1 cellular context compared by ENCODE assay signal in the genomic region with DNA sequence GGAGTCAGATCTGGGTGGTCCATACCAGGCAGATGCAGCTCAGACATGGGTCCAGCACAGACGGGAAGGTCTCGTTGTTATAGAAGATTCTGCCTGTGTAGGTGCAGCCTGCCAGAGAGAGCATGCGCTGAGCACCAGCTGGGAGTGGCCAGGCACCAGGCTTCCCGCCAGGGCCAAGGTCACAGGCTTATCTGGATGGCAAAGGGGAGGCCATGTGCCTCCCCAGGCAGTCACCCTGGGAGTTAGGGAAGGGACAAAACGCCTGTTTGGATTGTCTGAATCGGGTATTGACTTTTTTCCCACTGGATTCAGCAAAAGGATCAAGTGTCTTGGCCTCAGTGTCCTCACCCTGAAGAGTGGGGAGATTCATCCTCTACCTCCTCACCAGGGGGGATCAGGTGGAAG.
TF ChIP-seq lines count a peak whose summit lies in the region.

No MANE protein-coding gene starts in this region.

TF ChIP-seq in HepG2, 621 proteins besides CTCF, POLR2A, EP300 and RAD21 (continued from another document and continues in another):
- TF ChIP-seq, protein P1, sequence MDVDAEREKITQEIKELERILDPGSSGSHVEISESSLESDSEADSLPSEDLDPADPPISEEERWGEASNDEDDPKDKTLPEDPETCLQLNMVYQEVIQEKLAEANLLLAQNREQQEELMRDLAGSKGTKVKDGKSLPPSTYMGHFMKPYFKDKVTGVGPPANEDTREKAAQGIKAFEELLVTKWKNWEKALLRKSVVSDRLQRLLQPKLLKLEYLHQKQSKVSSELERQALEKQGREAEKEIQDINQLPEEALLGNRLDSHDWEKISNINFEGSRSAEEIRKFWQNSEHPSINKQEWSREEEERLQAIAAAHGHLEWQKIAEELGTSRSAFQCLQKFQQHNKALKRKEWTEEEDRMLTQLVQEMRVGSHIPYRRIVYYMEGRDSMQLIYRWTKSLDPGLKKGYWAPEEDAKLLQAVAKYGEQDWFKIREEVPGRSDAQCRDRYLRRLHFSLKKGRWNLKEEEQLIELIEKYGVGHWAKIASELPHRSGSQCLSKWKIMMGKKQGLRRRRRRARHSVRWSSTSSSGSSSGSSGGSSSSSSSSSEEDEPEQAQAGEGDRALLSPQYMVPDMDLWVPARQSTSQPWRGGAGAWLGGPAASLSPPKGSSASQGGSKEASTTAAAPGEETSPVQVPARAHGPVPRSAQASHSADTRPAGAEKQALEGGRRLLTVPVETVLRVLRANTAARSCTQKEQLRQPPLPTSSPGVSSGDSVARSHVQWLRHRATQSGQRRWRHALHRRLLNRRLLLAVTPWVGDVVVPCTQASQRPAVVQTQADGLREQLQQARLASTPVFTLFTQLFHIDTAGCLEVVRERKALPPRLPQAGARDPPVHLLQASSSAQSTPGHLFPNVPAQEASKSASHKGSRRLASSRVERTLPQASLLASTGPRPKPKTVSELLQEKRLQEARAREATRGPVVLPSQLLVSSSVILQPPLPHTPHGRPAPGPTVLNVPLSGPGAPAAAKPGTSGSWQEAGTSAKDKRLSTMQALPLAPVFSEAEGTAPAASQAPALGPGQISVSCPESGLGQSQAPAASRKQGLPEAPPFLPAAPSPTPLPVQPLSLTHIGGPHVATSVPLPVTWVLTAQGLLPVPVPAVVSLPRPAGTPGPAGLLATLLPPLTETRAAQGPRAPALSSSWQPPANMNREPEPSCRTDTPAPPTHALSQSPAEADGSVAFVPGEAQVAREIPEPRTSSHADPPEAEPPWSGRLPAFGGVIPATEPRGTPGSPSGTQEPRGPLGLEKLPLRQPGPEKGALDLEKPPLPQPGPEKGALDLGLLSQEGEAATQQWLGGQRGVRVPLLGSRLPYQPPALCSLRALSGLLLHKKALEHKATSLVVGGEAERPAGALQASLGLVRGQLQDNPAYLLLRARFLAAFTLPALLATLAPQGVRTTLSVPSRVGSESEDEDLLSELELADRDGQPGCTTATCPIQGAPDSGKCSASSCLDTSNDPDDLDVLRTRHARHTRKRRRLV (CRISPR knock-in tag; IDR thresholded peaks at IDR 0.05), result no peak
- TF ChIP-seq ZNF737 (CRISPR knock-in tag; IDR thresholded peaks at IDR 0.05; ENCODE audit: borderline replicate concordance) (no peak), DZIP1 (CRISPR knock-in tag; IDR thresholded peaks at IDR 0.05) (no peak), RFX5 (IDR thresholded peaks at IDR 0.05; ENCODE audit: low read depth, low read length) (no peak), ZNF629 (CRISPR knock-in tag; conservative IDR thresholded peaks at IDR 0.05) (peak; percentile 85), FOXM1 (CRISPR knock-in tag; IDR thresholded peaks at IDR 0.05) (no peak), KDM6A (CRISPR knock-in tag; IDR thresholded peaks at IDR 0.05; ENCODE audit: low read depth) (no peak), ZNF816 (CRISPR knock-in tag; IDR thresholded peaks at IDR 0.05; ENCODE audit: borderline replicate concordance) (no peak; the same call in 1 of the 2 replicates), UBTF (CRISPR knock-in tag; IDR thresholded peaks at IDR 0.05) (no peak; the same call in 1 of the 2 replicates), KAT8 (CRISPR knock-in tag; IDR thresholded peaks at IDR 0.05) (0 out of 2 replicates have a peak, but pooled peaks have one; percentile 23), SRSF9 (IDR thresholded peaks at IDR 0.05; ENCODE audit: borderline replicate concordance, insufficient read depth, low read depth, low read length, poor library complexity, severe bottlenecking) (no peak), DPF2 (CRISPR knock-in tag; IDR thresholded peaks at IDR 0.05; ENCODE audit: borderline replicate concordance, low read depth) (no peak), RFX3 (CRISPR knock-in tag; IDR thresholded peaks at IDR 0.05) (no peak), ZNF766 (CRISPR knock-in tag; IDR thresholded peaks at IDR 0.05; ENCODE audit: borderline replicate concordance) (no peak), ZNF670 (CRISPR knock-in tag; IDR thresholded peaks at IDR 0.05; ENCODE audit: borderline replicate concordance) (no peak), MED8 (CRISPR knock-in tag; IDR thresholded peaks at IDR 0.05; ENCODE audit: insufficient replicate concordance) (no peak), HMGA1 (CRISPR knock-in tag; conservative IDR thresholded peaks at IDR 0.05) (no peak), ZNF264 (CRISPR knock-in tag; IDR thresholded peaks at IDR 0.05) (peak; percentile 65; the same call in 1 of the 2 replicates), ZBTB37 (CRISPR knock-in tag; IDR thresholded peaks at IDR 0.05) (peak; percentile 41; the same call in 1 of the 2 replicates), ZNF570 (CRISPR knock-in tag; IDR thresholded peaks at IDR 0.05; ENCODE audit: borderline replicate concordance) (no peak), ELK4 (CRISPR knock-in tag; IDR thresholded peaks at IDR 0.05; ENCODE audit: borderline replicate concordance) (no peak), ZFYVE20 (CRISPR knock-in tag; IDR thresholded peaks at IDR 0.05; ENCODE audit: borderline replicate concordance, low read depth) (no peak), ZNF891 (CRISPR knock-in tag; IDR thresholded peaks at IDR 0.05) (no peak), ARID2 (CRISPR knock-in tag; IDR thresholded peaks at IDR 0.05; ENCODE audit: borderline replicate concordance) (no peak), SMARCE1 (IDR thresholded peaks at IDR 0.05; ENCODE audit: borderline replicate concordance) (no peak), SP5 (CRISPR knock-in tag; IDR thresholded peaks at IDR 0.05; ENCODE audit: borderline replicate concordance, low read depth) (peak; percentile 63; the same call in 1 of the 2 replicates), SKI (IDR thresholded peaks at IDR 0.05; ENCODE audit: partially characterized antibody) (peak; percentile 46), ZNF160 (CRISPR knock-in tag; IDR thresholded peaks at IDR 0.05) (0 out of 2 replicates have a peak, but pooled peaks have one; percentile 33), ZNF143 (CRISPR knock-in tag; IDR thresholded peaks at IDR 0.05) (no peak), ZNF615 (CRISPR knock-in tag; IDR thresholded peaks at IDR 0.05; ENCODE audit: borderline replicate concordance) (no peak), SMARCC2 (IDR thresholded peaks at IDR 0.05) (no peak)
- TF ChIP-seq, protein P2, sequence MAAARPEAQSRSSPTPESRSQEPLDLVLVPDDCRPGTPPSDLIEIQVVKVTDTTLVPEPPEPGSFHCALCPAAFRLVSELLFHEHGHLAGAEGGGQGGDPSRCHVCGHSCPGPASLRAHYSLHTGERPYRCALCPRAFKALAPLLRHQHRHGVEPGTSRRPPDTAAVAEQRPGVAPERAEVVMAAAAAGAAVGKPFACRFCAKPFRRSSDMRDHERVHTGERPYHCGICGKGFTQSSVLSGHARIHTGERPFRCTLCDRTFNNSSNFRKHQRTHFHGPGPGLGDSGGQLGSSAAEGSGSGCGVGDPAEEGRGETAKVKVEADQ (CRISPR knock-in tag; IDR thresholded peaks at IDR 0.05; ENCODE audit: borderline replicate concordance), result no peak
- TF ChIP-seq, protein P3, sequence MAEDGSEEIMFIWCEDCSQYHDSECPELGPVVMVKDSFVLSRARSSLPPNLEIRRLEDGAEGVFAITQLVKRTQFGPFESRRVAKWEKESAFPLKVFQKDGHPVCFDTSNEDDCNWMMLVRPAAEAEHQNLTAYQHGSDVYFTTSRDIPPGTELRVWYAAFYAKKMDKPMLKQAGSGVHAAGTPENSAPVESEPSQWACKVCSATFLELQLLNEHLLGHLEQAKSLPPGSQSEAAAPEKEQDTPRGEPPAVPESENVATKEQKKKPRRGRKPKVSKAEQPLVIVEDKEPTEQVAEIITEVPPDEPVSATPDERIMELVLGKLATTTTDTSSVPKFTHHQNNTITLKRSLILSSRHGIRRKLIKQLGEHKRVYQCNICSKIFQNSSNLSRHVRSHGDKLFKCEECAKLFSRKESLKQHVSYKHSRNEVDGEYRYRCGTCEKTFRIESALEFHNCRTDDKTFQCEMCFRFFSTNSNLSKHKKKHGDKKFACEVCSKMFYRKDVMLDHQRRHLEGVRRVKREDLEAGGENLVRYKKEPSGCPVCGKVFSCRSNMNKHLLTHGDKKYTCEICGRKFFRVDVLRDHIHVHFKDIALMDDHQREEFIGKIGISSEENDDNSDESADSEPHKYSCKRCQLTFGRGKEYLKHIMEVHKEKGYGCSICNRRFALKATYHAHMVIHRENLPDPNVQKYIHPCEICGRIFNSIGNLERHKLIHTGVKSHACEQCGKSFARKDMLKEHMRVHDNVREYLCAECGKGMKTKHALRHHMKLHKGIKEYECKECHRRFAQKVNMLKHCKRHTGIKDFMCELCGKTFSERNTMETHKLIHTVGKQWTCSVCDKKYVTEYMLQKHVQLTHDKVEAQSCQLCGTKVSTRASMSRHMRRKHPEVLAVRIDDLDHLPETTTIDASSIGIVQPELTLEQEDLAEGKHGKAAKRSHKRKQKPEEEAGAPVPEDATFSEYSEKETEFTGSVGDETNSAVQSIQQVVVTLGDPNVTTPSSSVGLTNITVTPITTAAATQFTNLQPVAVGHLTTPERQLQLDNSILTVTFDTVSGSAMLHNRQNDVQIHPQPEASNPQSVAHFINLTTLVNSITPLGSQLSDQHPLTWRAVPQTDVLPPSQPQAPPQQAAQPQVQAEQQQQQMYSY (CRISPR knock-in tag; IDR thresholded peaks at IDR 0.05), result no peak
- TF ChIP-seq, protein P4, sequence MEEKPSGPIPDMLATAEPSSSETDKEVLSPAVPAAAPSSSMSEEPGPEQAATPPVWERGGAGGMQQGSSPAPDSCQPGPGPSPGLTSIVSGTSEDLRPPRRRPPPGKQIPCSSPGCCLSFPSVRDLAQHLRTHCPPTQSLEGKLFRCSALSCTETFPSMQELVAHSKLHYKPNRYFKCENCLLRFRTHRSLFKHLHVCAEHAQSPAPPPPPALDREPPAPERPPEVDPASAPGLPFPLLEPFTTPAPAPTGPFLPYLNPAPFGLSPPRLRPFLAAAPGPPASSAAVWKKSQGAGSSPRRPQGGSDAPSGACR (CRISPR knock-in tag; IDR thresholded peaks at IDR 0.05), result peak; percentile 50; the same call in 1 of the 2 replicates
- TF ChIP-seq, protein P5, sequence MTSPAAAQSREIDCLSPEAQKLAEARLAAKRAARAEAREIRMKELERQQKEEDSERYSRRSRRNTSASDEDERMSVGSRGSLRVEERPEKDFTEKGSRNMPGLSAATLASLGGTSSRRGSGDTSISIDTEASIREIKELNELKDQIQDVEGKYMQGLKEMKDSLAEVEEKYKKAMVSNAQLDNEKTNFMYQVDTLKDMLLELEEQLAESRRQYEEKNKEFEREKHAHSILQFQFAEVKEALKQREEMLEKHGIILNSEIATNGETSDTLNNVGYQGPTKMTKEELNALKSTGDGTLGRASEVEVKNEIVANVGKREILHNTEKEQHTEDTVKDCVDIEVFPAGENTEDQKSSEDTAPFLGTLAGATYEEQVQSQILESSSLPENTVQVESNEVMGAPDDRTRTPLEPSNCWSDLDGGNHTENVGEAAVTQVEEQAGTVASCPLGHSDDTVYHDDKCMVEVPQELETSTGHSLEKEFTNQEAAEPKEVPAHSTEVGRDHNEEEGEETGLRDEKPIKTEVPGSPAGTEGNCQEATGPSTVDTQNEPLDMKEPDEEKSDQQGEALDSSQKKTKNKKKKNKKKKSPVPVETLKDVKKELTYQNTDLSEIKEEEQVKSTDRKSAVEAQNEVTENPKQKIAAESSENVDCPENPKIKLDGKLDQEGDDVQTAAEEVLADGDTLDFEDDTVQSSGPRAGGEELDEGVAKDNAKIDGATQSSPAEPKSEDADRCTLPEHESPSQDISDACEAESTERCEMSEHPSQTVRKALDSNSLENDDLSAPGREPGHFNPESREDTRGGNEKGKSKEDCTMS (CRISPR knock-in tag; conservative IDR thresholded peaks at IDR 0.05), result no peak
